In genomic region chrX:153609917-153610833, GRCh38 we compare ENCODE assay signal across 1 cellular context.
A peak's percentile ranks its signal among the peaks of the same experiment; 100 is the strongest.
TF ChIP-seq lines count a peak whose summit lies in the region.

No MANE protein-coding gene starts in this region.

TF ChIP-seq in HepG2, 621 proteins besides CTCF, POLR2A, EP300 and RAD21 (continued from another document and continues in another):
- TF ChIP-seq PBX3 (CRISPR knock-in tag; IDR thresholded peaks at IDR 0.05; ENCODE audit: borderline replicate concordance) (no peak), THYN1 (CRISPR knock-in tag; IDR thresholded peaks at IDR 0.05; ENCODE audit: borderline replicate concordance, low read depth) (no peak), PREB (CRISPR knock-in tag; IDR thresholded peaks at IDR 0.05) (no peak), ZNF143 (CRISPR knock-in tag; IDR thresholded peaks at IDR 0.05) (peak; percentile 75), RFX3 (CRISPR knock-in tag; IDR thresholded peaks at IDR 0.05) (peak; percentile 66), MIER3 (CRISPR knock-in tag; IDR thresholded peaks at IDR 0.05; ENCODE audit: borderline replicate concordance) (0 out of 2 replicates have a peak, but pooled peaks have one; percentile 32), ESRRA (CRISPR knock-in tag; IDR thresholded peaks at IDR 0.05; ENCODE audit: low read depth) (0 out of 2 replicates have a peak, but pooled peaks have one; percentile 18), ZNF33B (CRISPR knock-in tag; IDR thresholded peaks at IDR 0.05) (no peak), FOXA3 (CRISPR knock-in tag; IDR thresholded peaks at IDR 0.05) (peak; percentile 31; the same call in 1 of the 2 replicates), ZNF260 (CRISPR knock-in tag; IDR thresholded peaks at IDR 0.05; ENCODE audit: borderline replicate concordance, low read depth) (no peak), KLF13 (CRISPR knock-in tag; IDR thresholded peaks at IDR 0.05) (no peak), ZNF574 (CRISPR knock-in tag; IDR thresholded peaks at IDR 0.05) (peak; percentile 46), NONO (IDR thresholded peaks at IDR 0.05) (no peak), NONO (CRISPR knock-in tag; conservative IDR thresholded peaks at IDR 0.05) (0 out of 2 replicates have a peak, but pooled peaks have one; percentile 17), ZFP37 (CRISPR knock-in tag; IDR thresholded peaks at IDR 0.05; ENCODE audit: borderline replicate concordance) (no peak; the same call in 1 of the 2 replicates), ZNF142 (CRISPR knock-in tag; IDR thresholded peaks at IDR 0.05) (no peak), PITX1 (CRISPR knock-in tag; IDR thresholded peaks at IDR 0.05) (peak; percentile 15; the same call in 1 of the 2 replicates), WIZ (CRISPR knock-in tag; IDR thresholded peaks at IDR 0.05) (no peak), HNF4A (CRISPR knock-in tag; IDR thresholded peaks at IDR 0.05) (no peak), ZNF891 (CRISPR knock-in tag; IDR thresholded peaks at IDR 0.05) (0 out of 2 replicates have a peak, but pooled peaks have one; percentile 25), ZNF720 (CRISPR knock-in tag; IDR thresholded peaks at IDR 0.05) (no peak), ZNF292 (CRISPR knock-in tag; IDR thresholded peaks at IDR 0.05; ENCODE audit: borderline replicate concordance, low read depth) (no peak), FOXK1 (CRISPR knock-in tag; IDR thresholded peaks at IDR 0.05; ENCODE audit: borderline replicate concordance, low read depth) (no peak), PAWR (CRISPR knock-in tag; IDR thresholded peaks at IDR 0.05; ENCODE audit: borderline replicate concordance) (no peak), ZBTB37 (CRISPR knock-in tag; IDR thresholded peaks at IDR 0.05) (no peak), ZBTB14 (CRISPR knock-in tag; IDR thresholded peaks at IDR 0.05) (peak; percentile 97), ZNF644 (CRISPR knock-in tag; IDR thresholded peaks at IDR 0.05; ENCODE audit: low read depth) (no peak), TAF1 (CRISPR knock-in tag; IDR thresholded peaks at IDR 0.05) (no peak), ZMYM4 (CRISPR knock-in tag; IDR thresholded peaks at IDR 0.05) (peak; percentile 12; the same call in 1 of the 2 replicates), ZBTB7A (CRISPR knock-in tag; IDR thresholded peaks at IDR 0.05) (peak; percentile 78), GTF2F1 (IDR thresholded peaks at IDR 0.05; ENCODE audit: low read length) (no peak), GMEB1 (CRISPR knock-in tag; IDR thresholded peaks at IDR 0.05; ENCODE audit: borderline replicate concordance) (peak; percentile 83), PHF20 (CRISPR knock-in tag; IDR thresholded peaks at IDR 0.05) (no peak), SP2 (CRISPR knock-in tag; IDR thresholded peaks at IDR 0.05) (no peak), PPARG (CRISPR knock-in tag; conservative IDR thresholded peaks at IDR 0.05) (no peak), GABPB1 (CRISPR knock-in tag; IDR thresholded peaks at IDR 0.05) (peak; percentile 53; the same call in 1 of the 2 replicates), TBL1XR1 (IDR thresholded peaks at IDR 0.05; ENCODE audit: borderline replicate concordance, low read length, partially characterized antibody) (no peak), ZNF224 (CRISPR knock-in tag; IDR thresholded peaks at IDR 0.05) (no peak)
- TF ChIP-seq, protein P1, sequence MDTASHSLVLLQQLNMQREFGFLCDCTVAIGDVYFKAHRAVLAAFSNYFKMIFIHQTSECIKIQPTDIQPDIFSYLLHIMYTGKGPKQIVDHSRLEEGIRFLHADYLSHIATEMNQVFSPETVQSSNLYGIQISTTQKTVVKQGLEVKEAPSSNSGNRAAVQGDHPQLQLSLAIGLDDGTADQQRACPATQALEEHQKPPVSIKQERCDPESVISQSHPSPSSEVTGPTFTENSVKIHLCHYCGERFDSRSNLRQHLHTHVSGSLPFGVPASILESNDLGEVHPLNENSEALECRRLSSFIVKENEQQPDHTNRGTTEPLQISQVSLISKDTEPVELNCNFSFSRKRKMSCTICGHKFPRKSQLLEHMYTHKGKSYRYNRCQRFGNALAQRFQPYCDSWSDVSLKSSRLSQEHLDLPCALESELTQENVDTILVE (CRISPR knock-in tag; IDR thresholded peaks at IDR 0.05): no peak
- TF ChIP-seq, protein P2, sequence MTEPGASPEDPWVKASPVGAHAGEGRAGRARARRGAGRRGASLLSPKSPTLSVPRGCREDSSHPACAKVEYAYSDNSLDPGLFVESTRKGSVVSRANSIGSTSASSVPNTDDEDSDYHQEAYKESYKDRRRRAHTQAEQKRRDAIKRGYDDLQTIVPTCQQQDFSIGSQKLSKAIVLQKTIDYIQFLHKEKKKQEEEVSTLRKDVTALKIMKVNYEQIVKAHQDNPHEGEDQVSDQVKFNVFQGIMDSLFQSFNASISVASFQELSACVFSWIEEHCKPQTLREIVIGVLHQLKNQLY (CRISPR knock-in tag; IDR thresholded peaks at IDR 0.05): 0 out of 2 replicates have a peak, but pooled peaks have one; percentile 39
- TF ChIP-seq, protein P3, sequence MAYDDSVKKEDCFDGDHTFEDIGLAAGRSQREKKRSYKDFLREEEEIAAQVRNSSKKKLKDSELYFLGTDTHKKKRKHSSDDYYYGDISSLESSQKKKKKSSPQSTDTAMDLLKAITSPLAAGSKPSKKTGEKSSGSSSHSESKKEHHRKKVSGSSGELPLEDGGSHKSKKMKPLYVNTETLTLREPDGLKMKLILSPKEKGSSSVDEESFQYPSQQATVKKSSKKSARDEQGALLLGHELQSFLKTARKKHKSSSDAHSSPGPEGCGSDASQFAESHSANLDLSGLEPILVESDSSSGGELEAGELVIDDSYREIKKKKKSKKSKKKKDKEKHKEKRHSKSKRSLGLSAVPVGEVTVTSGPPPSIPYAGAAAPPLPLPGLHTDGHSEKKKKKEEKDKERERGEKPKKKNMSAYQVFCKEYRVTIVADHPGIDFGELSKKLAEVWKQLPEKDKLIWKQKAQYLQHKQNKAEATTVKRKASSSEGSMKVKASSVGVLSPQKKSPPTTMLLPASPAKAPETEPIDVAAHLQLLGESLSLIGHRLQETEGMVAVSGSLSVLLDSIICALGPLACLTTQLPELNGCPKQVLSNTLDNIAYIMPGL (CRISPR knock-in tag; IDR thresholded peaks at IDR 0.05; ENCODE audit: borderline replicate concordance in 1 of 2, low read depth in 1 of 2): peak; percentile 56 to 71
